ENCODE assay signal across 1 cellular context in the genomic region with DNA sequence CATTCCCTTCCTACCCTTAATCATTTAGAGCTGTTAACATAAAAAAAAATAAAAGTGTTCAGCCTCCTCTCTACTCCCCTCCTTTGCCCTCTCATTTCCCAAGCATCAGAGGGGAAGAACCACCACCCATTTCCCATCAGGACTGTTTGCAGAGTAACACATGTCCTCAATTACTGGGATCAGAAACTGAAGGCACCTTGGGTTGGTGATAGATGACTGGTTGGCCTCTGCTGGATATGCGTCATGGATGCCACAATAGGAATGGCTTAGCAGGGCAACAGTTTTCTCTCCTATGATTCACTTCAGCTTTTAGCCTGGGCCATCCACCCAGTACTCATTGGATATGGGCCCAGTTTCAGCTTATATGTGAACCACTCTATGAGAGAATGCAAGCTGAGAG.
TF ChIP-seq lines count a peak whose summit lies in the region.

No MANE protein-coding gene starts in this region.

TF ChIP-seq in SK-N-SH treated with all-trans-retinoic acid at 6 μM for 48 hours, 23 proteins besides CTCF, POLR2A, EP300 and RAD21 (continued from another document):
- TF ChIP-seq, protein P1, sequence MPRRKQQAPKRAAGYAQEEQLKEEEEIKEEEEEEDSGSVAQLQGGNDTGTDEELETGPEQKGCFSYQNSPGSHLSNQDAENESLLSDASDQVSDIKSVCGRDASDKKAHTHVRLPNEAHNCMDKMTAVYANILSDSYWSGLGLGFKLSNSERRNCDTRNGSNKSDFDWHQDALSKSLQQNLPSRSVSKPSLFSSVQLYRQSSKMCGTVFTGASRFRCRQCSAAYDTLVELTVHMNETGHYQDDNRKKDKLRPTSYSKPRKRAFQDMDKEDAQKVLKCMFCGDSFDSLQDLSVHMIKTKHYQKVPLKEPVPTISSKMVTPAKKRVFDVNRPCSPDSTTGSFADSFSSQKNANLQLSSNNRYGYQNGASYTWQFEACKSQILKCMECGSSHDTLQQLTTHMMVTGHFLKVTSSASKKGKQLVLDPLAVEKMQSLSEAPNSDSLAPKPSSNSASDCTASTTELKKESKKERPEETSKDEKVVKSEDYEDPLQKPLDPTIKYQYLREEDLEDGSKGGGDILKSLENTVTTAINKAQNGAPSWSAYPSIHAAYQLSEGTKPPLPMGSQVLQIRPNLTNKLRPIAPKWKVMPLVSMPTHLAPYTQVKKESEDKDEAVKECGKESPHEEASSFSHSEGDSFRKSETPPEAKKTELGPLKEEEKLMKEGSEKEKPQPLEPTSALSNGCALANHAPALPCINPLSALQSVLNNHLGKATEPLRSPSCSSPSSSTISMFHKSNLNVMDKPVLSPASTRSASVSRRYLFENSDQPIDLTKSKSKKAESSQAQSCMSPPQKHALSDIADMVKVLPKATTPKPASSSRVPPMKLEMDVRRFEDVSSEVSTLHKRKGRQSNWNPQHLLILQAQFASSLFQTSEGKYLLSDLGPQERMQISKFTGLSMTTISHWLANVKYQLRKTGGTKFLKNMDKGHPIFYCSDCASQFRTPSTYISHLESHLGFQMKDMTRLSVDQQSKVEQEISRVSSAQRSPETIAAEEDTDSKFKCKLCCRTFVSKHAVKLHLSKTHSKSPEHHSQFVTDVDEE (CRISPR knock-in tag; IDR thresholded peaks at IDR 0.05): no peak
- no peak for TF ChIP-seq GLIS3 (CRISPR knock-in tag; IDR thresholded peaks at IDR 0.05)
- no peak for TF ChIP-seq ZNF8 (CRISPR knock-in tag; IDR thresholded peaks at IDR 0.05)
- no peak for TF ChIP-seq ESRRG (CRISPR knock-in tag; IDR thresholded peaks at IDR 0.05)
- TF ChIP-seq ZC3H10 (CRISPR knock-in tag; IDR thresholded peaks at IDR 0.05): 0 out of 2 replicates have a peak, but pooled peaks have one; percentile 25
- no peak for TF ChIP-seq BACH2 (CRISPR knock-in tag; IDR thresholded peaks at IDR 0.05; ENCODE audit: borderline replicate concordance)
- TF ChIP-seq OSR1 (CRISPR knock-in tag; IDR thresholded peaks at IDR 0.05): no peak
- peak; percentile 64; the same call in 1 of the 2 replicates for TF ChIP-seq RARB (CRISPR knock-in tag; IDR thresholded peaks at IDR 0.05)
- no peak for TF ChIP-seq TCF4 (CRISPR knock-in tag; IDR thresholded peaks at IDR 0.05; ENCODE audit: borderline replicate concordance)
- TF ChIP-seq ZFP30 (CRISPR knock-in tag; IDR thresholded peaks at IDR 0.05): no peak
- TF ChIP-seq PPARA (CRISPR knock-in tag; IDR thresholded peaks at IDR 0.05; ENCODE audit: borderline replicate concordance): no peak
- no peak for TF ChIP-seq SNAI2 (CRISPR knock-in tag; IDR thresholded peaks at IDR 0.05)
- TF ChIP-seq, protein P2, sequence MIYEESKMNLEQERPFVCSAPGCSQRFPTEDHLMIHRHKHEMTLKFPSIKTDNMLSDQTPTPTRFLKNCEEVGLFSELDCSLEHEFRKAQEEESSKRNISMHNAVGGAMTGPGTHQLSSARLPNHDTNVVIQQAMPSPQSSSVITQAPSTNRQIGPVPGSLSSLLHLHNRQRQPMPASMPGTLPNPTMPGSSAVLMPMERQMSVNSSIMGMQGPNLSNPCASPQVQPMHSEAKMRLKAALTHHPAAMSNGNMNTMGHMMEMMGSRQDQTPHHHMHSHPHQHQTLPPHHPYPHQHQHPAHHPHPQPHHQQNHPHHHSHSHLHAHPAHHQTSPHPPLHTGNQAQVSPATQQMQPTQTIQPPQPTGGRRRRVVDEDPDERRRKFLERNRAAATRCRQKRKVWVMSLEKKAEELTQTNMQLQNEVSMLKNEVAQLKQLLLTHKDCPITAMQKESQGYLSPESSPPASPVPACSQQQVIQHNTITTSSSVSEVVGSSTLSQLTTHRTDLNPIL (CRISPR knock-in tag; IDR thresholded peaks at IDR 0.05; ENCODE audit: low read depth): no peak
